In genomic region chr2:98656800-98657199, GRCh38 we compare ENCODE assay signal across 17 cellular contexts. TPM values are rescaled to one million over a fixed set of nuclear protein-coding genes. Genes with fewer than 3 reads are reported as not detected.
A peak's percentile ranks its signal among the peaks of the same experiment; 100 is the strongest.
DNase-seq lines count a peak whose midpoint lies in the region; ATAC-seq and TF ChIP-seq lines count a peak whose summit lies in the region.
"Had no signal": no experiment of that assay in that cellular context is flagged by ENCODE, and none has a peak within 500 bp of the region (broad histone marks: within the 10 kb centered on the region; RNA-seq: fewer than 3 reads in every experiment).

No MANE protein-coding gene starts in this region.

- H3F3A ChIP-seq in GM23248 (ENCODE audit: insufficient read depth) = no peaks in the 10 kb centered on the region

- H3K4me3 ChIP-seq in GM23248 = no peak overlapping the region
- H3K4me3 ChIP-seq: dorsolateral prefrontal cortex, left ventricle myocardium inferior had no signal

- peak overlapping the region; percentile 88 for H3K27ac Mint-ChIP-seq in activated CD4-positive, alpha-beta T cell treated with anti-CD3 and anti-CD28 coated beads for 36 hours
- peak overlapping the region; percentile 87 for H3K27ac Mint-ChIP-seq in activated T-helper 17 cell treated with anti-CD3 and anti-CD28 coated beads, Interleukin-2, amount 50 U/mL, for 72 hours
- peak overlapping the region in 2 of 3 experiments; percentile 28 to 55 for H3K27ac Mint-ChIP-seq in nephron
- H3K27ac Mint-ChIP-seq: naive B cell, type B pancreatic cell had no signal

- no peaks in the 10 kb centered on the region for H3K9me3 ChIP-seq in GM23248 (ENCODE audit: low read depth)

- peaks cover under 1% of the 10 kb centered on the region; the same call in 1 of the 2 replicates for H3K27me3 ChIP-seq in GM23248 (replicated peaks; ENCODE audit: insufficient read depth)
- H3K27me3 ChIP-seq: dorsolateral prefrontal cortex had no signal

- H3K9me2 ChIP-seq in GM23248 (ENCODE audit: insufficient read depth) = no peaks in the 10 kb centered on the region

- no peaks in the 10 kb centered on the region for H3K27me3 Mint-ChIP-seq in activated CD4-positive, alpha-beta T cell treated with anti-CD3 and anti-CD28 coated beads for 36 hours
- H3K27me3 Mint-ChIP-seq in activated T-helper 17 cell treated with anti-CD3 and anti-CD28 coated beads, Interleukin-2, amount 50 U/mL, for 72 hours = no peaks in the 10 kb centered on the region
- no peaks in the 10 kb centered on the region for H3K27me3 Mint-ChIP-seq in nephron (ENCODE audit: low read depth)
- H3K27me3 Mint-ChIP-seq: naive B cell, type B pancreatic cell had no signal

- no peak for DNase-seq in activated CD4-positive, alpha-beta T cell treated with anti-CD3 and anti-CD28 coated beads for 36 hours
- no peak for DNase-seq in activated CD4-positive, alpha-beta T cell treated with anti-CD3 and anti-CD28 coated beads for 4 hours
- DNase-seq in MV-4-11 (lab: John Stamatoyannopoulos, UW) = peak; percentile 89
- DNase-seq in amniotic stem cell (lab: John Stamatoyannopoulos, UW) = no peak
- DNase-seq in GM23248 = no peak
- DNase-seq in RWPE1 (ENCODE audit: low spot score) = no peak
- DNase-seq: dorsolateral prefrontal cortex, GDM1, hypothalamus, KG1, left ventricle myocardium inferior, naive B cell, NCI-H2029 treated with DMSO at 0.1 percent for 48 hours, SHP77 had no signal

- H3K9me3 Mint-ChIP-seq in activated CD4-positive, alpha-beta T cell treated with anti-CD3 and anti-CD28 coated beads for 36 hours (ENCODE audit: low read depth) = peaks cover 9% of the 10 kb centered on the region
- H3K9me3 Mint-ChIP-seq in activated T-helper 17 cell treated with anti-CD3 and anti-CD28 coated beads, Interleukin-2, amount 50 U/mL, for 72 hours = no peaks in the 10 kb centered on the region
- H3K9me3 Mint-ChIP-seq in nephron = peaks cover 14% of the 10 kb centered on the region

- peak; percentile 33 for ATAC-seq in activated CD4-positive, alpha-beta T cell treated with anti-CD3 and anti-CD28 coated beads for 36 hours
- ATAC-seq in activated T-helper 17 cell treated with anti-CD3 and anti-CD28 coated beads, Interleukin-2, amount 50 U/mL, for 72 hours (replicated peaks) = peak; percentile 48

- H2AFZ ChIP-seq in GM23248 = no peak overlapping the region

- H3K27ac ChIP-seq in GM23248 = no peak overlapping the region
- no peak overlapping the region for H3K27ac ChIP-seq in RWPE1
- H3K27ac ChIP-seq: dorsolateral prefrontal cortex, left ventricle myocardium inferior had no signal

- POLR2A ChIA-PET in activated CD4-positive, alpha-beta T cell treated with anti-CD3 and anti-CD28 coated beads for 36 hours (lab: Charles Lee) = no interaction called here
- POLR2A ChIA-PET in RWPE1 (lab: Yijun Ruan, JAX; ENCODE audit: low non-redundant PET) = no interaction called here

- H3K4me3 Mint-ChIP-seq in activated CD4-positive, alpha-beta T cell treated with anti-CD3 and anti-CD28 coated beads for 36 hours = peak overlapping the region; percentile 46
- peak overlapping the region; percentile 93 for H3K4me3 Mint-ChIP-seq in activated T-helper 17 cell treated with anti-CD3 and anti-CD28 coated beads, Interleukin-2, amount 50 U/mL, for 72 hours
- no peak overlapping the region for H3K4me3 Mint-ChIP-seq in nephron
- H3K4me3 Mint-ChIP-seq: naive B cell, type B pancreatic cell had no signal

- H3K4me1 ChIP-seq in GM23248 (ENCODE audit: insufficient read depth) = no peaks in the 10 kb centered on the region
- H3K4me1 ChIP-seq: left ventricle myocardium inferior had no signal

- in situ Hi-C loops in GM23248 (cut with MboI) = loop anchor here (10.0 to 25.0 kb wide), 2 partner anchors 181 to 408 kb away; no protein-coding TSS in a partner anchor

- H3K79me2 ChIP-seq in GM23248 (ENCODE audit: insufficient read depth) = no peaks in the 10 kb centered on the region

- TF ChIP-seq CTCF in nephron (IDR thresholded peaks at IDR 0.05; ENCODE audit: unreplicated experiment in 3 of 3) (no peak), RWPE1 (conservative IDR thresholded peaks at IDR 0.05; ENCODE audit: low read depth) (no peak)

- 57 to 60% methylated on average over 4 of the region's 4 CpGs for whole genome bisulfite sequencing in GM23248 (ENCODE audit: low coverage in 1 of 2, low lambda C conversion rate in 2 of 2, missing lambda C conversion rate in 2 of 2), 2 experiments

- no peak overlapping the region for H3K4me2 ChIP-seq in GM23248 (ENCODE audit: unreplicated experiment)

- H3K36me3 Mint-ChIP-seq in activated CD4-positive, alpha-beta T cell treated with anti-CD3 and anti-CD28 coated beads for 36 hours (ENCODE audit: low read depth) = peaks cover 38% of the 10 kb centered on the region
- peaks cover 71% of the 10 kb centered on the region for H3K36me3 Mint-ChIP-seq in activated T-helper 17 cell treated with anti-CD3 and anti-CD28 coated beads, Interleukin-2, amount 50 U/mL, for 72 hours (ENCODE audit: low read depth)
- H3K36me3 Mint-ChIP-seq in nephron (ENCODE audit: low read depth) = peaks cover 13% of the 10 kb centered on the region

- no peaks in the 10 kb centered on the region for H4K20me1 ChIP-seq in GM23248 (ENCODE audit: insufficient read depth)

- CTCF ChIA-PET in activated CD4-positive, alpha-beta T cell treated with anti-CD3 and anti-CD28 coated beads for 36 hours (lab: Charles Lee) = interaction anchor here (0.6 to 2.5 kb wide), 17 partner anchors 7 to 1347 kb away, joined by 3 to 10 read pairs (median 3); no protein-coding TSS in a partner anchor
- CTCF ChIA-PET in RWPE1 (lab: Yijun Ruan, JAX) = no interaction called here

- no peaks in the 10 kb centered on the region for H3K36me3 ChIP-seq in GM23248 (ENCODE audit: low read depth)

- intact Hi-C loops in activated CD4-positive, alpha-beta T cell treated with anti-CD3 and anti-CD28 coated beads for 36 hours (cut with DNase I, micrococcal nuclease) = loop anchor here (5.0 to 10.0 kb wide), 3 partner anchors 36 to 828 kb away; no protein-coding TSS in a partner anchor

- no peak overlapping the region for H3K9ac ChIP-seq in GM23248

- H3K4me1 Mint-ChIP-seq in activated CD4-positive, alpha-beta T cell treated with anti-CD3 and anti-CD28 coated beads for 36 hours = peaks cover 79% of the 10 kb centered on the region
- peaks cover 64% of the 10 kb centered on the region for H3K4me1 Mint-ChIP-seq in activated T-helper 17 cell treated with anti-CD3 and anti-CD28 coated beads, Interleukin-2, amount 50 U/mL, for 72 hours
- no peaks in the 10 kb centered on the region for H3K4me1 Mint-ChIP-seq in nephron

RNA-seq across cellular contexts. Expression of gene UNC50, which starts 48.4 kb away (rescaled TPM):
- total RNA-seq in activated CD4-positive, alpha-beta T cell treated with anti-CD3 and anti-CD28 coated beads for 36 hours = 10 to 100 TPM; 21.1 to 31.4 TPM
- 10 to 100 TPM; 19.5 to 26.0 TPM for total RNA-seq in activated T-helper 17 cell treated with anti-CD3 and anti-CD28 coated beads, Interleukin-2, amount 50 U/mL, for 72 hours
- total RNA-seq in GM23248 (2014; rRNA removed; shearing (Covaris generic)) = 46.0 and 71.8 TPM in 2 replicates
- polyA plus RNA-seq in GM23248 (2016; fragmentation: Nextera tagmentation; extraction: Ambion mirVana) = 80.5 and 88.6 TPM in 2 replicates

RNA-seq across cellular contexts. Expression of gene COA5, which starts 48.5 kb away (rescaled TPM):
- 10 to 100 TPM; 17.7 to 33.2 TPM for total RNA-seq in activated CD4-positive, alpha-beta T cell treated with anti-CD3 and anti-CD28 coated beads for 36 hours
- total RNA-seq in activated T-helper 17 cell treated with anti-CD3 and anti-CD28 coated beads, Interleukin-2, amount 50 U/mL, for 72 hours = 10 to 100 TPM; 22.9 to 25.2 TPM
- 23.8 and 32.7 TPM in 2 replicates for total RNA-seq in GM23248 (2014; rRNA removed; shearing (Covaris generic))
- polyA plus RNA-seq in GM23248 (2016; fragmentation: Nextera tagmentation; extraction: Ambion mirVana) = 38.2 and 42.0 TPM in 2 replicates

Comparison
In these comparisons a context has a peak if more than half of its experiments do, and no peak if none do; other contexts are left out.
1. H3K4me3 Mint-ChIP-seq: peak in activated CD4-positive, alpha-beta T cell treated with anti-CD3 and anti-CD28 coated beads for 36 hours (single experiment) and activated T-helper 17 cell treated with anti-CD3 and anti-CD28 coated beads, Interleukin-2, amount 50 U/mL, for 72 hours (single experiment); none in nephron (0 of 3).
2. Peak in every context shown above with its lines, with median percentiles within 50 percentile points of each other: H3K27ac Mint-ChIP-seq.